In the genomic region with DNA sequence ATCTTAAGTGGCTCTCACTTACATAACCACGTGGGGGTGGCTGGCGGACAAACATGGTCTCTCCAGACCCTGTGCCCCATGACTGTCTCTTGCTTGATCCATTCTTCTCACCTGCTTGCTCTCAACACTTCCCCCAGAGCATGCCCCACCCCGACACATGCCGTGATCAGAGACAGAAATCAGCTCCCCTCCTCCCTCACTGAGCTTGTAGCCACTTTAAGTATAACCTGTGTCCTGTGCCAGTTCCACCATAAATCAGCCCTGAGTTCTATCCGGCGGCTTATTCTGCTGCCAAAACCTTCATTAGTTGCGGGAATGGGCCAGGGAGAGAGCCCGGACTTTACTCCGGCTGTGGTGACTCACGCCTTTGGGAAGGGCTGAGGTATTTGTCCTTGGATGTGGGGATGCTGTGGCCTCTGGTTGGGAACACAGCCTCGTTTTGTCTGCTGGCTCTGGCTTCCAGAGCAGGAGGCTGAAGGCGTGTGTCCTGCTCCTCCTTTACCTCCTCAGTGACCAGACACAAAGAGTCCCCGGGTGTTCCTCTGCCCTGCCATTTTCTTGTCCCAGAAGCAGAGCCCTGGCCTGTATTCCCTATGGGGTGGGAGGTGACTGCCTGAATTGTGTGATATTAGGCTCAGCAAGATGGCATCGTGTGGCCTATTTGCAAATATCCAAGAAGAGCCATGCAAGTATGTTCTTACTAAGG, we compare ENCODE assay signal across 8 cellular contexts. TPM values are rescaled to one million over a fixed set of nuclear protein-coding genes. Genes with fewer than 3 reads are reported as not detected.
DNase-seq lines count a peak whose midpoint lies in the region; ATAC-seq, FAIRE-seq and TF ChIP-seq lines count a peak whose summit lies in the region.

No MANE protein-coding gene starts in this region.

- DNase-seq in GM23338 (ENCODE audit: low spot score) (no peak), astrocyte (ENCODE audit: low read depth) (peak; percentile 90), iPS-NIHi7 (ENCODE audit: extremely low spot score) (peak; percentile 36), stomach (peak; percentile 79), SKM-1 treated with dmso at 0.1 percent for 144 hours (lab: John Stamatoyannopoulos, UW; ENCODE audit: unreplicated experiment) (no peak), NAMALWA (ENCODE audit: low spot score) (no peak), NCI-H1436 (lab: John Stamatoyannopoulos, UW) (no peak)
- no peak for DNase-seq in central memory CD4-positive, alpha-beta T cell

- 27 to 49% (median 31%) methylated on average over 14 of the region's 14 CpGs for WGBS in stomach, 5 donors

- ATAC-seq in GM23338, result no peak

- H3K4me3 ChIP-seq in GM23338 (no peak overlapping the region), astrocyte (ENCODE audit: insufficient read depth, low read depth, low read length) (no peak overlapping the region), stomach (no peak overlapping the region)

- peaks cover 41% of the 10 kb centered on the region for H3K4me1 Mint-ChIP-seq in GM23338
- H3K4me1 Mint-ChIP-seq in astrocyte (ENCODE audit: low read depth, unreplicated experiment), result peaks cover 27% of the 10 kb centered on the region

- H3K4me2 ChIP-seq in GM23338, result no peak overlapping the region
- H3K4me2 ChIP-seq in astrocyte (ENCODE audit: low read length), result peak overlapping the region; percentile 71

- no peaks in the 10 kb centered on the region for H3K9me3 ChIP-seq in astrocyte (ENCODE audit: insufficient read depth, low read depth, low read length)
- H3K9me3 ChIP-seq in stomach, result no peaks in the 10 kb centered on the region

- H3K9ac ChIP-seq in astrocyte (ENCODE audit: low read length), result no peak overlapping the region

- TF ChIP-seq EP300 in stomach (IDR thresholded peaks at IDR 0.05), result peak; percentile 18

- H3K36me3 ChIP-seq in GM23338 (ENCODE audit: insufficient read depth) (no peaks in the 10 kb centered on the region), astrocyte (ENCODE audit: insufficient read depth, low read length) (no peaks in the 10 kb centered on the region), stomach (peaks cover 0 to 5% (median 0%) of the 10 kb centered on the region in 4 donors)

- H3K9me3 Mint-ChIP-seq in GM23338 (no peaks in the 10 kb centered on the region), astrocyte (ENCODE audit: unreplicated experiment) (no peaks in the 10 kb centered on the region)

- H3K4me3 Mint-ChIP-seq in GM23338 (no peak overlapping the region), astrocyte (ENCODE audit: unreplicated experiment) (no peak overlapping the region)

- FAIRE-seq in astrocyte (lab: Jason Lieb, UNC), result no peak

- H3K36me3 Mint-ChIP-seq in GM23338 (ENCODE audit: low read depth), result no peaks in the 10 kb centered on the region
- H3K36me3 Mint-ChIP-seq in astrocyte (ENCODE audit: low read depth, unreplicated experiment), result no peaks in the 10 kb centered on the region

- intact Hi-C loops in stomach (cut with DNase I; ENCODE audit: low total_unique reads), result no loop called here

- peaks cover 3% of the 10 kb centered on the region for H3K4me1 ChIP-seq in GM23338 (ENCODE audit: insufficient read depth)
- peaks cover 31% of the 10 kb centered on the region for H3K4me1 ChIP-seq in astrocyte (ENCODE audit: insufficient read depth, low read length)
- peaks cover 69 to 94% (median 81%) of the 10 kb centered on the region in 4 donors for H3K4me1 ChIP-seq in stomach

- H3K27ac Mint-ChIP-seq in GM23338 (peak overlapping the region; percentile 76; the same call in 1 of the 2 replicates), astrocyte (ENCODE audit: unreplicated experiment) (no peak overlapping the region)

- H3K27me3 ChIP-seq in GM23338 (ENCODE audit: insufficient read depth) (no peaks in the 10 kb centered on the region), astrocyte (ENCODE audit: insufficient read depth, low read length) (no peaks in the 10 kb centered on the region), stomach (no peaks in the 10 kb centered on the region)

- TF ChIP-seq CTCF in GM23338 (conservative IDR thresholded peaks at IDR 0.05; ENCODE audit: low read depth in 2 of 2), result no peak
- no peak for TF ChIP-seq CTCF in astrocyte (IDR thresholded peaks at IDR 0.05; ENCODE audit: insufficient read depth, low read depth, low read length)
- no peak for TF ChIP-seq CTCF in stomach (IDR thresholded peaks at IDR 0.05)

- no peaks in the 10 kb centered on the region for H4K20me1 ChIP-seq in GM23338 (replicated peaks; ENCODE audit: insufficient read depth)
- no peaks in the 10 kb centered on the region for H4K20me1 ChIP-seq in astrocyte (ENCODE audit: insufficient read depth, low read length)

- H3K27me3 Mint-ChIP-seq in GM23338 (ENCODE audit: insufficient read depth, low read depth, poor library complexity), result peaks cover 6% of the 10 kb centered on the region
- peaks cover 8% of the 10 kb centered on the region for H3K27me3 Mint-ChIP-seq in astrocyte (ENCODE audit: low read depth, unreplicated experiment)

- TF ChIP-seq POLR2A in stomach (IDR thresholded peaks at IDR 0.05), result no peak

- H3K27ac ChIP-seq in GM23338 (ENCODE audit: low read depth) (no peak overlapping the region), astrocyte (ENCODE audit: low read depth, low read length) (peak overlapping the region; percentile 11), stomach (peak overlapping the region; percentile 78 to 95 (median 86))

- peak overlapping the region; percentile 86 for H2AFZ ChIP-seq in GM23338
- peak overlapping the region; percentile 24 for H2AFZ ChIP-seq in astrocyte (ENCODE audit: low read depth, low read length)

- no peaks in the 10 kb centered on the region for H3K9me2 ChIP-seq in GM23338 (ENCODE audit: insufficient read depth)

- H3F3A ChIP-seq in GM23338 (replicated peaks; ENCODE audit: low read depth), result peaks cover 11% of the 10 kb centered on the region; the same call in 1 of the 2 replicates

- H3K79me2 ChIP-seq in GM23338 (replicated peaks; ENCODE audit: insufficient read depth), result no peaks in the 10 kb centered on the region
- no peaks in the 10 kb centered on the region for H3K79me2 ChIP-seq in astrocyte (ENCODE audit: insufficient read depth, low read length)

TF ChIP-seq in GM23338, 12 proteins besides CTCF, POLR2A, EP300 and RAD21:
- TF ChIP-seq, protein P1, sequence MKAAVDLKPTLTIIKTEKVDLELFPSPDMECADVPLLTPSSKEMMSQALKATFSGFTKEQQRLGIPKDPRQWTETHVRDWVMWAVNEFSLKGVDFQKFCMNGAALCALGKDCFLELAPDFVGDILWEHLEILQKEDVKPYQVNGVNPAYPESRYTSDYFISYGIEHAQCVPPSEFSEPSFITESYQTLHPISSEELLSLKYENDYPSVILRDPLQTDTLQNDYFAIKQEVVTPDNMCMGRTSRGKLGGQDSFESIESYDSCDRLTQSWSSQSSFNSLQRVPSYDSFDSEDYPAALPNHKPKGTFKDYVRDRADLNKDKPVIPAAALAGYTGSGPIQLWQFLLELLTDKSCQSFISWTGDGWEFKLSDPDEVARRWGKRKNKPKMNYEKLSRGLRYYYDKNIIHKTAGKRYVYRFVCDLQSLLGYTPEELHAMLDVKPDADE (IDR thresholded peaks at IDR 0.05), result no peak
- TF ChIP-seq ZNF114 (CRISPR knock-in tag; IDR thresholded peaks at IDR 0.05) (no peak), NANOG (IDR thresholded peaks at IDR 0.05; ENCODE audit: borderline replicate concordance) (no peak), CREB1 (CRISPR knock-in tag; IDR thresholded peaks at IDR 0.05; ENCODE audit: low read depth) (no peak), EZH2 (IDR thresholded peaks at IDR 0.05; ENCODE audit: low read depth, unreplicated experiment) (no peak)
TF ChIP-seq in GM23338: peak in this region for 0.

RNA-seq across cellular contexts. Expression of gene ANKRD40, which starts 21.1 kb away (rescaled TPM):
- 35.5 and 42.1 TPM in 2 replicates for total RNA-seq in GM23338 (2014; rRNA removed; shearing (Covaris generic))
- polyA plus RNA-seq in GM23338 (2016; fragmentation: Nextera tagmentation; extraction: Ambion mirVana) (19.0 and 19.8 TPM in 2 replicates), stomach (10 to 100 TPM in 2 of 3 donors, 1 to 10 TPM in 1; 8.3 to 18.8 (median 16.0) TPM)
- total RNA-seq in astrocyte (37.0 and 38.3 TPM in 2 replicates), stomach (10 to 100 TPM in 4 of 5 donors, 1 to 10 TPM in 1; 7.5 to 36.6 (median 23.2) TPM)

RNA-seq across cellular contexts. Expression of gene LUC7L3, which starts 32.8 kb away (rescaled TPM):
- 58.0 and 69.3 TPM in 2 replicates for total RNA-seq in GM23338 (2014; rRNA removed; shearing (Covaris generic))
- polyA plus RNA-seq in GM23338 (2016; fragmentation: Nextera tagmentation; extraction: Ambion mirVana) (369 and 501 TPM in 2 replicates), stomach (1,000 to 10,000 TPM in 1 of 3 donors, 100 to 1,000 TPM in 1, 10 to 100 TPM in 1; 63.4 to 1,211 (median 106) TPM)
- total RNA-seq in astrocyte (85.1 and 93.0 TPM in 2 replicates), stomach (100 to 1,000 TPM; 170 to 429 (median 221) TPM)

RNA-seq across cellular contexts. Expression of gene ABCC3, which starts 52.0 kb away (rescaled TPM):
- 0.27 TPM in 1 of 2 replicates, not detected in the other for total RNA-seq in GM23338 (2014; rRNA removed; shearing (Covaris generic))
- polyA plus RNA-seq in GM23338 (2016; fragmentation: Nextera tagmentation; extraction: Ambion mirVana) (not detected in 2 replicates), stomach (10 to 100 TPM; 13.6 to 46.4 (median 23.9) TPM)
- total RNA-seq in astrocyte (0.41 and 0.55 TPM in 2 replicates), stomach (1,000 to 10,000 TPM in 1 of 5 donors, 100 to 1,000 TPM in 4; 139 to 1,043 (median 270) TPM)

Comparison
In these comparisons a context has a peak if more than half of its experiments do, and no peak if none do; other contexts are left out.
1. DNase-seq: peak in astrocyte (single experiment), iPS-NIHi7 (single experiment) and stomach (single experiment); none in GM23338 (single experiment), SKM-1 treated with dmso at 0.1 percent for 144 hours (single experiment), NAMALWA (single experiment), NCI-H1436 (single experiment) and central memory CD4-positive, alpha-beta T cell (single experiment).
2. RNA of gene ABCC3, which starts 52.0 kb away (total RNA-seq): 139 to 1,043 TPM in stomach; 0.41 to 0.55 TPM in astrocyte and 0.27 TPM in GM23338; every median in the first group is over 10 times any median in the second.